Comparison of ENCODE assay signal across 12 cellular contexts in the genomic region with DNA sequence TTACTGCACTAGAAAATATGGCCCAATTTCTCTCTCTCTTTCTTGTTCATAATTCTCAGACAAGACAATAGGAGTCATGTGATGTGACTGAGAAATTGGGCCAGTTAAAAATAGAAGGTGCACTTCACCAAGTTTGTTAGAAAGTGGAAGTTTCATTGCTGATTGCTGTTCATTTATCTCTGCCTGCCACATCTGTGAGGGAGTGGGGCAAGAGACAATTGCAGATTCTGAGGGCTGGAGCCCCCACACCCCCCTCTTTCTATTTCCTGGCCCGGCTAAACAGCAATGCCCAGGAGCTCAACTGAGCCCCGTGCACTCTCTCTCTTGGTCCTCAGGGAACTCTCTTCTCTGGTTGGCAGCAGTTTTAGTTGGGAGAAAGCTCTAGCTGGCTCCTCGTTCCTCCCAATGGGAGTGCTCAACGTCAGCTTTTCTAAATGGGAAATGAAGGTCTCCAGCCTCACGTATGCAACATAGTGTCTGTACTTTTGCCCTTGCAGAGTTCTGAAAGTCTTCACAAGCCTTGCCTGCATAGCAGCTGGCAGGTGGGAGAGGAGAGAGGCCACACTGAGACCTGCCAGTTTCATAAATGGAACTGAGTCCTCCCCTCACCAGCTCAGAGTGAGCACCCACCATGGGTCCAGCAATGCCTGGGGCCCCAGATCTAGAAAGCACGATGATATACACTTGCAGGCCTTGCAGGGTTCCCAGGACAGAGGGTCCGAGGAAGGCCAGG.
A peak's percentile ranks its signal among the peaks of the same experiment; 100 is the strongest.
DNase-seq lines count a peak whose midpoint lies in the region; ATAC-seq and TF ChIP-seq lines count a peak whose summit lies in the region.
"Had no signal": no experiment of that assay in that cellular context is flagged by ENCODE, and none has a peak within 500 bp of the region (broad histone marks: within the 10 kb centered on the region; RNA-seq: fewer than 3 reads in every experiment).

No MANE protein-coding gene starts in this region.

- no peaks in the 10 kb centered on the region for H3K4me1 Mint-ChIP-seq in T-helper 2 cell treated with Interferon-gamma antibody and Interleukin-4, amounts not matched to agents 5 μg/mL and 100 μg/mL, for 36 hours (ENCODE audit: low read depth)

- TF ChIP-seq EP300 in tibial nerve (IDR thresholded peaks at IDR 0.05) = no peak

- in situ Hi-C loops in ACHN (cut with HindIII; ENCODE audit: low pct_ligation_motif_present, low pct_unique_long_range_greater_than_20kb, low sequenced_read_pairs) = no loop called here

- H3K4me1 ChIP-seq in tibial nerve = peaks cover 0 to 5% (median 0%) of the 10 kb centered on the region in 4 donors

- H3K27me3 ChIP-seq in tibial nerve = no peaks in the 10 kb centered on the region

- H3K27ac Mint-ChIP-seq in T-helper 2 cell treated with Interferon-gamma antibody and Interleukin-4, amounts not matched to agents 5 μg/mL and 100 μg/mL, for 36 hours = no peak overlapping the region

- ATAC-seq in GM19467 (IDR thresholded peaks at IDR 0.05; ENCODE audit: unreplicated experiment) (peak; percentile 88), HG03064 (IDR thresholded peaks at IDR 0.05; ENCODE audit: low read depth, unreplicated experiment) (peak; percentile 91)

- TF ChIP-seq CTCF in GM12864 (IDR thresholded peaks at IDR 0.05; ENCODE audit: low read depth, low read length, missing control alignments) (no peak), tibial nerve (IDR thresholded peaks at IDR 0.05) (no peak)

- no peaks in the 10 kb centered on the region for H3K9me3 Mint-ChIP-seq in T-helper 2 cell treated with Interferon-gamma antibody and Interleukin-4, amounts not matched to agents 5 μg/mL and 100 μg/mL, for 36 hours

- no peak overlapping the region for H3K4me3 Mint-ChIP-seq in T-helper 2 cell treated with Interferon-gamma antibody and Interleukin-4, amounts not matched to agents 5 μg/mL and 100 μg/mL, for 36 hours
- H3K4me3 Mint-ChIP-seq: naive B cell had no signal

- H3K27me3 Mint-ChIP-seq in T-helper 2 cell treated with Interferon-gamma antibody and Interleukin-4, amounts not matched to agents 5 μg/mL and 100 μg/mL, for 36 hours (ENCODE audit: low read depth) = no peaks in the 10 kb centered on the region
- H3K27me3 Mint-ChIP-seq: naive B cell had no signal

- no peaks in the 10 kb centered on the region for H3K36me3 Mint-ChIP-seq in T-helper 2 cell treated with Interferon-gamma antibody and Interleukin-4, amounts not matched to agents 5 μg/mL and 100 μg/mL, for 36 hours (ENCODE audit: low read depth)
- H3K36me3 Mint-ChIP-seq: naive B cell had no signal

- H3K4me3 ChIP-seq in GM12864 (ENCODE audit: low read depth, low read length) = no peak overlapping the region; the same call in 1 of the 2 replicates
- no peak overlapping the region for H3K4me3 ChIP-seq in tibial nerve

- TF ChIP-seq POLR2A in tibial nerve (IDR thresholded peaks at IDR 0.05) = no peak

- WGBS in tibial nerve, 2 donors = 31 to 42% methylated on average over 7 of the region's 7 CpGs

- H3K36me3 ChIP-seq in tibial nerve = no peaks in the 10 kb centered on the region

- peak; percentile 76 for DNase-seq in GM12864 (ENCODE audit: low read depth)
- peak; percentile 87 for DNase-seq in RPMI8226
- DNase-seq in tibial nerve (ENCODE audit: low spot score in 2 of 2) = no peak
- DNase-seq in dermis blood vessel endothelial cell = no peak
- no peak for DNase-seq in T-helper 2 cell treated with Interferon-gamma antibody and Interleukin-4, amounts not matched to agents 5 μg/mL and 100 μg/mL, for 36 hours (ENCODE audit: low spot score)
- DNase-seq in ACHN = no peak
- DNase-seq: foreskin melanocyte, naive B cell, NCI-H510A treated with DMSO at 0.1 percent for 48 hours had no signal

- H3K27ac ChIP-seq in tibial nerve = no peak overlapping the region
- H3K27ac ChIP-seq: C4-2B had no signal

- H3K9me3 ChIP-seq in tibial nerve = no peaks in the 10 kb centered on the region

Comparison
In these comparisons a context has a peak if more than half of its experiments do, and no peak if none do; other contexts are left out.
1. DNase-seq: peak in GM12864 (single experiment) and RPMI8226 (single experiment); none in tibial nerve (0 of 2), dermis blood vessel endothelial cell (single experiment), T-helper 2 cell treated with Interferon-gamma antibody and Interleukin-4, amounts not matched to agents 5 μg/mL and 100 μg/mL, for 36 hours (single experiment) and ACHN (single experiment).